Comparison of ENCODE assay signal across 8 cellular contexts in the genomic region with DNA sequence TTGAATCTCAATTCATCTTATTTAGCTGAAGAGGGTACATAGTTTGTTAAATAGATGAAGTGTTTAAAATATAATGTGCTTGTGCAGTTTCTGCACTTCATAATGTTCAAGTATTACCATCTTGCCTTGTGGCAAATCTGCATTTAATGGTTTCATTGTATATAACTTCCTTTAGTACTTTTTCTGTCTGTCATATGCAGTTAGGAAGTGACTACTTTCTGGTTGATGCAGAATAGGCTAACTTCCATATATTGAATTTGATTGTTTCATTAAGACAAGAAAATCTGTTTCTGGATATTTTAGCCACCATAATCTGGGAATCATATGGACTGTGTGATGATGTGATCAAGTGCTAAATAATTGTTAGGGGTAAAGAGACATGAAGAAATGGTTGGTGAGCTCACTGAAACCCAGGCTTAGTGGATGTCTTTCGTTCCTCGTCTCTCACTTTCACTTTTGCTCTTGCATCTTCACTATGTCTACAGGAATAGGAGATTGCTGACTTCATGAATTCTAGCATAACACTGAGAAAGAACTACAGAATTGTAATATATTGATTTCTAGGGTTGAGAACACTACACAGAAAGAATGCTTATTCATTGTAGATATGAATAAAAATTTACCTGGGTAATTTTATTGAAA. TPM values are rescaled to one million over a fixed set of nuclear protein-coding genes. Genes with fewer than 3 reads are reported as not detected.
A peak's percentile ranks its signal among the peaks of the same experiment; 100 is the strongest.
DNase-seq lines count a peak whose midpoint lies in the region; ATAC-seq and TF ChIP-seq lines count a peak whose summit lies in the region.

No MANE protein-coding gene starts in this region.

- H3K4me1 ChIP-seq in ACC112 (ENCODE audit: control insufficient read depth, insufficient read depth, low read length, unreplicated experiment): peaks cover 7% of the 10 kb centered on the region
- H3K4me1 ChIP-seq in muscle layer of colon (ENCODE audit: insufficient read depth, low read length): no peaks in the 10 kb centered on the region

- H3K4me3 Mint-ChIP-seq in activated CD8-positive, alpha-beta T cell treated with anti-CD3 and anti-CD28 coated beads for 36 hours: peak overlapping the region; percentile 73
- no peak overlapping the region for H3K4me3 Mint-ChIP-seq in glutamatergic neuron (ENCODE audit: unreplicated experiment)

- H3K36me3 ChIP-seq in ACC112 (ENCODE audit: insufficient read depth, low read length) (no peaks in the 10 kb centered on the region), muscle layer of colon (ENCODE audit: insufficient read depth, low read length) (no peaks in the 10 kb centered on the region)

- CTCF ChIA-PET in activated CD8-positive, alpha-beta T cell treated with anti-CD3 and anti-CD28 coated beads for 36 hours (lab: Charles Lee): no interaction called here

- H3K36me3 Mint-ChIP-seq in activated CD8-positive, alpha-beta T cell treated with anti-CD3 and anti-CD28 coated beads for 36 hours (ENCODE audit: low read depth): no peaks in the 10 kb centered on the region
- H3K36me3 Mint-ChIP-seq in glutamatergic neuron (ENCODE audit: unreplicated experiment): no peaks in the 10 kb centered on the region

- H3K4me3 ChIP-seq in ACC112 (ENCODE audit: low read depth, low read length) (peak overlapping the region; percentile 94), muscle layer of colon (ENCODE audit: low read depth in 1 of 2, low read length in 2 of 2) (peak overlapping the region in 1 of 2 donors; percentile 34)

- peaks cover 22% of the 10 kb centered on the region for H3K27me3 Mint-ChIP-seq in activated CD8-positive, alpha-beta T cell treated with anti-CD3 and anti-CD28 coated beads for 36 hours
- peaks cover 2% of the 10 kb centered on the region for H3K27me3 Mint-ChIP-seq in glutamatergic neuron (ENCODE audit: unreplicated experiment)

- H3K9me3 ChIP-seq in muscle layer of colon (ENCODE audit: low read length): no peaks in the 10 kb centered on the region

- H2AFZ ChIP-seq in ACC112 (ENCODE audit: low read length, unreplicated experiment): peak overlapping the region; percentile 100

- H3K4me1 Mint-ChIP-seq in activated CD8-positive, alpha-beta T cell treated with anti-CD3 and anti-CD28 coated beads for 36 hours (ENCODE audit: low read depth): peaks cover 23% of the 10 kb centered on the region
- H3K4me1 Mint-ChIP-seq in glutamatergic neuron (ENCODE audit: low read depth, unreplicated experiment): peaks cover 6% of the 10 kb centered on the region

- peak overlapping the region; percentile 62 for H3K27ac Mint-ChIP-seq in activated CD8-positive, alpha-beta T cell treated with anti-CD3 and anti-CD28 coated beads for 36 hours
- no peak overlapping the region for H3K27ac Mint-ChIP-seq in glutamatergic neuron (ENCODE audit: unreplicated experiment)

- peak; percentile 60 for ATAC-seq in GM18907 (IDR thresholded peaks at IDR 0.05; ENCODE audit: unreplicated experiment)
- peak; percentile 42 for ATAC-seq in HG03460 (IDR thresholded peaks at IDR 0.05; ENCODE audit: unreplicated experiment)
- ATAC-seq in activated CD8-positive, alpha-beta T cell treated with anti-CD3 and anti-CD28 coated beads for 36 hours: peak; percentile 55

- POLR2A ChIA-PET in activated CD8-positive, alpha-beta T cell treated with anti-CD3 and anti-CD28 coated beads for 36 hours (lab: Charles Lee): no interaction called here

- DNase-seq in activated CD8-positive, alpha-beta T cell treated with anti-CD3 and anti-CD28 coated beads for 36 hours: peak; percentile 12
- DNase-seq in nucleus accumbens (lab: John Stamatoyannopoulos, UW) (no peak), glutamatergic neuron (no peak), dedifferentiated amniotic fluid mesenchymal stem cell (ENCODE audit: extremely low spot score) (no peak)

- no peaks in the 10 kb centered on the region for H3K79me2 ChIP-seq in ACC112 (ENCODE audit: control insufficient read depth, insufficient read depth, low read length, unreplicated experiment)

- intact Hi-C loops in activated CD8-positive, alpha-beta T cell treated with anti-CD3 and anti-CD28 coated beads for 36 hours (cut with micrococcal nuclease): no loop called here

- H3K27ac ChIP-seq in ACC112 (ENCODE audit: low read depth, low read length) (no peak overlapping the region; the same call in 1 of the 2 replicates), muscle layer of colon (ENCODE audit: low read depth, low read length) (no peak overlapping the region)

- no peak for TF ChIP-seq CTCF in activated CD8-positive, alpha-beta T cell treated with anti-CD3 and anti-CD28 coated beads for 36 hours (IDR thresholded peaks at IDR 0.05)
- TF ChIP-seq CTCF in glutamatergic neuron (IDR thresholded peaks at IDR 0.05; ENCODE audit: partially characterized antibody, unreplicated experiment): no peak

- H3K27me3 ChIP-seq in ACC112 (ENCODE audit: insufficient read depth, low read length): no peaks in the 10 kb centered on the region
- H3K27me3 ChIP-seq in muscle layer of colon (ENCODE audit: control insufficient read depth in 1 of 2, insufficient read depth in 2 of 2, low read length in 2 of 2): no peaks in the 10 kb centered on the region

- peak overlapping the region; percentile 18 for H3K9ac ChIP-seq in muscle layer of colon (ENCODE audit: low read length)

- no peaks in the 10 kb centered on the region for H3K9me3 Mint-ChIP-seq in activated CD8-positive, alpha-beta T cell treated with anti-CD3 and anti-CD28 coated beads for 36 hours
- no peaks in the 10 kb centered on the region for H3K9me3 Mint-ChIP-seq in glutamatergic neuron (ENCODE audit: unreplicated experiment)

RNA-seq across cellular contexts. Expression of a gene that starts 3.5 kb away (rescaled TPM):
- under 1 TPM; 0.29 to 0.95 TPM for total RNA-seq in activated CD8-positive, alpha-beta T cell treated with anti-CD3 and anti-CD28 coated beads for 36 hours
- total RNA-seq in glutamatergic neuron (ENCODE audit: unreplicated experiment): not detected
